ENCODE assay signal across 14 cellular contexts in genomic region chr7:52283399-52283798, GRCh38.
DNase-seq lines count a peak whose midpoint lies in the region; ATAC-seq and TF ChIP-seq lines count a peak whose summit lies in the region.
"Had no signal": no experiment of that assay in that cellular context is flagged by ENCODE, and none has a peak within 500 bp of the region (broad histone marks: within the 10 kb centered on the region; RNA-seq: fewer than 3 reads in every experiment).

No MANE protein-coding gene starts in this region.

- H3K36me3 ChIP-seq in DND-41 (ENCODE audit: insufficient read depth, low read length) (no peaks in the 10 kb centered on the region), OCI-LY1 (ENCODE audit: insufficient read depth, low read length) (no peaks in the 10 kb centered on the region), neural cell (ENCODE audit: insufficient read depth, low read length) (no peaks in the 10 kb centered on the region)

- no peak for DNase-seq in T-helper 2 cell treated with Interferon-gamma antibody and Interleukin-4, amounts not matched to agents 5 μg/mL and 100 μg/mL, for 36 hours (ENCODE audit: low spot score)
- no peak for DNase-seq in T-helper 2 cell
- DNase-seq in DND-41 = peak; percentile 20
- no peak for DNase-seq in NCI-H82 treated with DMSO at 0.1 percent for 48 hours (lab: John Stamatoyannopoulos, UW; ENCODE audit: unreplicated experiment)
- DNase-seq in HFFc6 = no peak
- DNase-seq: DMS53, H7 had no signal

- H3K79me2 ChIP-seq in DND-41 (ENCODE audit: insufficient read depth, low read length) (no peaks in the 10 kb centered on the region), OCI-LY1 (ENCODE audit: insufficient read depth, low read length) (no peaks in the 10 kb centered on the region), neural cell (replicated peaks; ENCODE audit: insufficient read depth, low read length) (no peaks in the 10 kb centered on the region)

- H3F3A ChIP-seq in OCI-LY1 (ENCODE audit: insufficient read depth, low read length) (no peaks in the 10 kb centered on the region), neural cell (ENCODE audit: insufficient read depth, low read length, poor library complexity, severe bottlenecking) (no peaks in the 10 kb centered on the region)

- H3K27me3 ChIP-seq in DND-41 (ENCODE audit: insufficient read depth, low read length, poor library complexity) = no peaks in the 10 kb centered on the region
- H3K27me3 ChIP-seq in OCI-LY1 (ENCODE audit: insufficient read depth, low read length) = no peaks in the 10 kb centered on the region
- H3K27me3 ChIP-seq in neural cell (ENCODE audit: insufficient read depth, low read depth, low read length) = no peaks in the 10 kb centered on the region

- H3K9me3 Mint-ChIP-seq in T-helper 2 cell treated with Interferon-gamma antibody and Interleukin-4, amounts not matched to agents 5 μg/mL and 100 μg/mL, for 36 hours = peaks cover 34% of the 10 kb centered on the region
- peaks cover 18% of the 10 kb centered on the region for H3K9me3 Mint-ChIP-seq in HFFc6

- no peak overlapping the region for H3K4me3 ChIP-seq in DND-41 (ENCODE audit: low read depth in 1 of 2, low read length in 2 of 2)
- H3K4me3 ChIP-seq in OCI-LY1 (ENCODE audit: low read depth, low read length, poor library complexity, severe bottlenecking) = no peak overlapping the region
- no peak overlapping the region for H3K4me3 ChIP-seq in neural cell (ENCODE audit: low read length)
- H3K4me3 ChIP-seq: GM23338 had no signal

- H3K4me1 ChIP-seq in DND-41 (ENCODE audit: insufficient read depth, low read length) (peaks cover 23% of the 10 kb centered on the region), OCI-LY1 (ENCODE audit: insufficient read depth, low read length, severe bottlenecking) (peaks cover 45% of the 10 kb centered on the region)

- TF ChIP-seq RAD21 in neural cell (conservative IDR thresholded peaks at IDR 0.05) = no peak

- H4K20me1 ChIP-seq in DND-41 (ENCODE audit: insufficient read depth, low read length) (no peaks in the 10 kb centered on the region), OCI-LY1 (ENCODE audit: insufficient read depth, low read length) (no peaks in the 10 kb centered on the region), neural cell (ENCODE audit: insufficient read depth) (no peaks in the 10 kb centered on the region)

- ATAC-seq in DND-41 (ENCODE audit: insufficient read depth, low read depth) (peak; percentile 90), GM18858 (IDR thresholded peaks at IDR 0.05; ENCODE audit: unreplicated experiment) (no peak)
- ATAC-seq: GM23338, HepG2 had no signal

- no peak overlapping the region for H2AFZ ChIP-seq in DND-41 (ENCODE audit: low read depth, low read length)
- H2AFZ ChIP-seq in OCI-LY1 (ENCODE audit: low read length) = 0 out of 2 replicates have a peak overlapping the region, but pooled peaks have one; percentile 12
- no peak overlapping the region for H2AFZ ChIP-seq in neural cell (ENCODE audit: low read depth, low read length)
- H2AFZ ChIP-seq: GM23338 had no signal

- peak overlapping the region; percentile 28 for H3K27ac Mint-ChIP-seq in T-helper 2 cell treated with Interferon-gamma antibody and Interleukin-4, amounts not matched to agents 5 μg/mL and 100 μg/mL, for 36 hours
- H3K27ac Mint-ChIP-seq in HFFc6 = no peak overlapping the region
- H3K27ac Mint-ChIP-seq: CD14-positive monocyte, GM23338 had no signal

- H3K36me3 Mint-ChIP-seq in T-helper 2 cell treated with Interferon-gamma antibody and Interleukin-4, amounts not matched to agents 5 μg/mL and 100 μg/mL, for 36 hours (ENCODE audit: low read depth) = no peaks in the 10 kb centered on the region
- no peaks in the 10 kb centered on the region for H3K36me3 Mint-ChIP-seq in HFFc6 (ENCODE audit: low read depth)
- H3K36me3 Mint-ChIP-seq: CD14-positive monocyte had no signal

- H3K27ac ChIP-seq in DND-41 (ENCODE audit: low read length) (peak overlapping the region; percentile 70), OCI-LY1 (ENCODE audit: low read depth, low read length, poor library complexity, severe bottlenecking) (peak overlapping the region; percentile 51), neural cell (ENCODE audit: low read length) (no peak overlapping the region)
- H3K27ac ChIP-seq: 22Rv1 had no signal

- no peaks in the 10 kb centered on the region for H3K9me2 ChIP-seq in OCI-LY1 (ENCODE audit: low read depth, low read length)
- H3K9me2 ChIP-seq in neural cell (ENCODE audit: insufficient read depth, low read length) = no peaks in the 10 kb centered on the region

- H3K4me2 ChIP-seq in DND-41 (ENCODE audit: insufficient read depth, low read length) (peak overlapping the region; percentile 17; the same call in 1 of the 2 replicates), OCI-LY1 (ENCODE audit: low read length) (no peak overlapping the region), neural cell (ENCODE audit: low read length) (no peak overlapping the region)
- H3K4me2 ChIP-seq: GM23338 had no signal

- H3K4me3 Mint-ChIP-seq in T-helper 2 cell treated with Interferon-gamma antibody and Interleukin-4, amounts not matched to agents 5 μg/mL and 100 μg/mL, for 36 hours = peak overlapping the region; percentile 38
- no peak overlapping the region for H3K4me3 Mint-ChIP-seq in HFFc6
- H3K4me3 Mint-ChIP-seq: CD14-positive monocyte, GM23338 had no signal

- peaks cover 3% of the 10 kb centered on the region for H3K4me1 Mint-ChIP-seq in T-helper 2 cell treated with Interferon-gamma antibody and Interleukin-4, amounts not matched to agents 5 μg/mL and 100 μg/mL, for 36 hours (ENCODE audit: low read depth)
- no peaks in the 10 kb centered on the region for H3K4me1 Mint-ChIP-seq in HFFc6 (ENCODE audit: low read depth)
- H3K4me1 Mint-ChIP-seq: CD14-positive monocyte, GM23338 had no signal

- no peaks in the 10 kb centered on the region for H3K9me3 ChIP-seq in DND-41 (ENCODE audit: insufficient read depth, low read length, severe bottlenecking)
- peaks cover 12% of the 10 kb centered on the region; the same call in 1 of the 2 replicates for H3K9me3 ChIP-seq in OCI-LY1 (ENCODE audit: low read length)
- H3K9me3 ChIP-seq in neural cell (ENCODE audit: low read length) = no peaks in the 10 kb centered on the region

- no peaks in the 10 kb centered on the region for H3K27me3 Mint-ChIP-seq in T-helper 2 cell treated with Interferon-gamma antibody and Interleukin-4, amounts not matched to agents 5 μg/mL and 100 μg/mL, for 36 hours (ENCODE audit: low read depth)
- no peaks in the 10 kb centered on the region for H3K27me3 Mint-ChIP-seq in HFFc6 (ENCODE audit: insufficient read depth)

- H3K9ac ChIP-seq in DND-41 (ENCODE audit: low read depth, low read length) (0 out of 2 replicates have a peak overlapping the region, but pooled peaks have one; percentile 6), OCI-LY1 (ENCODE audit: low read length) (no peak overlapping the region; the same call in 1 of the 2 replicates), neural cell (ENCODE audit: low read length) (no peak overlapping the region)

- TF ChIP-seq EP300 in neural cell (conservative IDR thresholded peaks at IDR 0.05; ENCODE audit: poor library complexity, severe bottlenecking) = peak; percentile 58

- TF ChIP-seq CTCF in DND-41 (IDR thresholded peaks at IDR 0.05; ENCODE audit: borderline replicate concordance, extremely low read depth, low read length, poor library complexity, severe bottlenecking) (no peak), OCI-LY1 (IDR thresholded peaks at IDR 0.05; ENCODE audit: low read length) (no peak), neural cell (IDR thresholded peaks at IDR 0.05; ENCODE audit: poor library complexity, severe bottlenecking) (no peak), HFFc6 (IDR thresholded peaks at IDR 0.05) (no peak)

TF ChIP-seq in neural cell, 6 proteins besides CTCF, POLR2A, EP300 and RAD21:
- TF ChIP-seq POLR2AphosphoS5 (IDR thresholded peaks at IDR 0.05) = peak; percentile 36
- no peak for TF ChIP-seq TAF1 (IDR thresholded peaks at IDR 0.05; ENCODE audit: low read depth)
TF ChIP-seq in neural cell: peak in this region for 1.
